In the genomic region with DNA sequence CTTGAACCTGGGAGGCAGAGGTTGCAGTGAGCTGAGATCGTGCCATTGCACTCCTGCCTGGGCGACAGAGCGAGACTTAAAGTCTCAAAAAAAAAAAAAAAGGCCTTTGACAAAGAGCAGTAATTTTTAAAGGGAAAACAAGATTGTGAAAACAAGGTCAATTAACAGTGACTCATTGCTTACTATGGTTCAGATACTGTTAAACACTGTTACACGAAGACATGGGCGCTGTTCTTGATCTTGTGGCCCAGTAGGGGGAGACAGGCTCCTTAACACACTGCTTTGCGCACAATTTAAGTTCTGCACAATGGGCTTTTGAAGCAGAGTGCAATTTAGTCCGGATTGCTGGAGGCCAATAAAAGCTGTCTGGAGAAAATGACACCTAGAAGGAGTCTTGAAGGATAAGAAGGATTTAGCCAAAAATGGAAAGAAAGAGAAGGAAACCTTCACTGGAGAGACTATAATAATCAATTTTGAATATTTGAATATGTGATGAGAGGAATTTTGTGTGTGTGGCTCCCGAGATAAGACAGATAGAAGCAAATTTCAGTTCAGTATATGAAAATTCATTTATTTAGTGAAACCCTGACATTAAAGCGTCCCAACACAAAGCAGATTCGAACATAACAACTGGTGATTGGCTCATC, we compare ENCODE assay signal across 7 cellular contexts. TPM values are rescaled to one million over a fixed set of nuclear protein-coding genes. Genes with fewer than 3 reads are reported as not detected.
A peak's percentile ranks its signal among the peaks of the same experiment; 100 is the strongest.
DNase-seq lines count a peak whose midpoint lies in the region; ATAC-seq and TF ChIP-seq lines count a peak whose summit lies in the region.

No MANE protein-coding gene starts in this region.

- no peak overlapping the region for H2AFZ ChIP-seq in PC-9

- peak; percentile 86 for ATAC-seq in Right ventricle myocardium superior (ENCODE audit: poor library complexity)

- H3K27ac ChIP-seq in PC-9, result no peak overlapping the region

- H3K4me1 ChIP-seq in PC-9 (replicated peaks; ENCODE audit: insufficient read depth), result 0 out of 2 replicates have a peak, but pooled peaks cover 5% of the 10 kb centered on the region

- no peaks in the 10 kb centered on the region for H3K9me2 ChIP-seq in PC-9 (ENCODE audit: insufficient read depth)

- H3K36me3 ChIP-seq in PC-9 (ENCODE audit: low read depth), result peaks cover 4% of the 10 kb centered on the region; the same call in 1 of the 2 replicates

- POLR2A ChIA-PET in GM10248 (lab: Yijun Ruan, JAX), result no interaction called here
- POLR2A ChIA-PET in PC-9 (lab: Charles Lee; ENCODE audit: unreplicated experiment), result no interaction called here

- no peak overlapping the region for H3K4me3 ChIP-seq in PC-9

- H3K4me2 ChIP-seq in PC-9, result no peak overlapping the region

- intact Hi-C loops in PC-9 (cut with micrococcal nuclease; ENCODE audit: unreplicated experiment) (loop anchor here (5.0 kb wide), 1 partner anchor 203 kb away; no protein-coding TSS in a partner anchor), Right ventricle myocardium superior (cut with DNase I) (loop anchor here (10.0 kb wide), 1 partner anchor 201 kb away; the partner anchor contains the start of gene RAET1G)

- H3F3A ChIP-seq in PC-9 (ENCODE audit: insufficient read depth, low read depth), result peaks cover 3% of the 10 kb centered on the region

- DNase-seq in GM10248 (ENCODE audit: extremely low spot score) (peak; percentile 28), HS-5 (ENCODE audit: low read depth) (peak; percentile 35), PC-9 (peak; percentile 11 to 51), Right ventricle myocardium superior (no peak), putamen (ENCODE audit: low spot score) (peak; percentile 75), GM19238 (ENCODE audit: insufficient read length, low spot score) (no peak)
- DNase-seq in activated naive CD4-positive, alpha-beta T cell treated with anti-CD3 and anti-CD28 coated beads, Interleukin-2, amount 50 U/mL, for 16 hours, result peak; percentile 34

- H3K27me3 ChIP-seq in PC-9 (ENCODE audit: insufficient read depth, low read depth), result no peaks in the 10 kb centered on the region

- no peaks in the 10 kb centered on the region for H4K20me1 ChIP-seq in PC-9 (ENCODE audit: insufficient read depth)

- H3K79me2 ChIP-seq in PC-9 (ENCODE audit: low read depth), result no peaks in the 10 kb centered on the region

- CTCF ChIA-PET in GM10248 (lab: Yijun Ruan, JAX), result interaction anchor here (1.1 to 2.8 kb wide), 3 partner anchors 12 to 99 kb away, joined by 3 to 7 read pairs (median 3); no protein-coding TSS in a partner anchor
- CTCF ChIA-PET in PC-9 (lab: Charles Lee), result interaction anchor here (0.7 kb wide), 1 partner anchor 198 kb away, joined by 4 read pairs; no protein-coding TSS in a partner anchor

- no peaks in the 10 kb centered on the region for H3K9me3 ChIP-seq in PC-9 (ENCODE audit: insufficient read depth, low read depth)

- BruUV-seq in PC-9 (replicated peaks; lab: Mats Ljungman, UMichigan), result no TSS peak

- TF ChIP-seq CTCF in GM10248 (IDR thresholded peaks at IDR 0.05; ENCODE audit: control extremely low read depth, extremely low read depth, low read depth, missing control alignments) (peak; percentile 76), PC-9 (conservative IDR thresholded peaks at IDR 0.05) (peak; percentile 66)

RNA-seq across cellular contexts. Expression of gene LATS1, which starts 6.0 kb away (rescaled TPM):
- 11.2 and 15.4 TPM in 2 replicates for total RNA-seq in PC-9 (2021)
- 9.1 TPM for total RNA-seq in Right ventricle myocardium superior

RNA-seq across cellular contexts. Expression of gene NUP43, which starts 22.4 kb away (rescaled TPM):
- total RNA-seq in PC-9 (2021) (25.1 and 36.2 TPM in 2 replicates), Right ventricle myocardium superior (29.3 TPM)

RNA-seq across cellular contexts. Expression of gene PCMT1, which starts 25.6 kb away (rescaled TPM):
- total RNA-seq in PC-9 (2021) (39.0 and 50.5 TPM in 2 replicates), Right ventricle myocardium superior (182 TPM)

Comparison
In these comparisons a context has a peak if more than half of its experiments do, and no peak if none do; other contexts are left out.
1. DNase-seq: peak in GM10248 (single experiment), HS-5 (single experiment), PC-9 (2 of 2), activated naive CD4-positive, alpha-beta T cell treated with anti-CD3 and anti-CD28 coated beads, Interleukin-2, amount 50 U/mL, for 16 hours (single experiment) and putamen (single experiment); none in Right ventricle myocardium superior (single experiment) and GM19238 (single experiment).